In the genomic region with DNA sequence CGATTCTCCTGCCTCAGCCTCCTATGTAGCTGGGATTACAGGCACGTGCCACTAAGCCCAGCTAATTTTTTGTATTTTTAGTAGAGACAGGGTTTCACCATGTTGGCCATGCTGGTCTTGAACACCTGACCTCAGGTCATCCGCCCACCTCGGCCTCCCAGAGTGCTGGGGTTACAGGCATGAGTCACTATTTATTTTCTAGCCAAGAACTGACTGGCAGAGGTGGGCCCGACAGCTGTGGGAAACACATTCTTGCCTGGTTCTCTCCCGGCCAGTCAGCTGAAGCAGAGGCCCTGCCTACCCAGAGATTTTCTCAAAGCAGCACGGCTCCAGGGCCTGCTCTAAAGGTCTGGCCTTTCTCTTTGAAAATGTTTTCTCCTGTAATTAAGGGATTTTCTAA, we compare ENCODE assay signal across 1 cellular context.
TF ChIP-seq lines count a peak whose summit lies in the region.

No MANE protein-coding gene starts in this region.

TF ChIP-seq in SK-N-SH, 30 proteins besides CTCF, POLR2A, EP300 and RAD21 (continued from another document):
- TF ChIP-seq RCOR1 (IDR thresholded peaks at IDR 0.05; ENCODE audit: low read length) (no peak), CHD2 (IDR thresholded peaks at IDR 0.05; ENCODE audit: low read length, partially characterized antibody) (no peak), YY1 (IDR thresholded peaks at IDR 0.05; ENCODE audit: low read depth) (no peak), RFX5 (IDR thresholded peaks at IDR 0.05; ENCODE audit: low read length) (no peak), POLR2AphosphoS5 (IDR thresholded peaks at IDR 0.05; ENCODE audit: low read depth, low read length) (no peak), FOSL2 (IDR thresholded peaks at IDR 0.05; ENCODE audit: borderline replicate concordance, low read depth) (no peak), TEAD4 (IDR thresholded peaks at IDR 0.05; ENCODE audit: borderline replicate concordance, insufficient read depth) (no peak), SIN3A (IDR thresholded peaks at IDR 0.05; ENCODE audit: borderline replicate concordance, low read depth, low read length) (no peak)
- TF ChIP-seq, protein P1, sequence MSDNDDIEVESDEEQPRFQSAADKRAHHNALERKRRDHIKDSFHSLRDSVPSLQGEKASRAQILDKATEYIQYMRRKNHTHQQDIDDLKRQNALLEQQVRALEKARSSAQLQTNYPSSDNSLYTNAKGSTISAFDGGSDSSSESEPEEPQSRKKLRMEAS (IDR thresholded peaks at IDR 0.05; ENCODE audit: low read depth) = no peak
- TF ChIP-seq, protein P2, sequence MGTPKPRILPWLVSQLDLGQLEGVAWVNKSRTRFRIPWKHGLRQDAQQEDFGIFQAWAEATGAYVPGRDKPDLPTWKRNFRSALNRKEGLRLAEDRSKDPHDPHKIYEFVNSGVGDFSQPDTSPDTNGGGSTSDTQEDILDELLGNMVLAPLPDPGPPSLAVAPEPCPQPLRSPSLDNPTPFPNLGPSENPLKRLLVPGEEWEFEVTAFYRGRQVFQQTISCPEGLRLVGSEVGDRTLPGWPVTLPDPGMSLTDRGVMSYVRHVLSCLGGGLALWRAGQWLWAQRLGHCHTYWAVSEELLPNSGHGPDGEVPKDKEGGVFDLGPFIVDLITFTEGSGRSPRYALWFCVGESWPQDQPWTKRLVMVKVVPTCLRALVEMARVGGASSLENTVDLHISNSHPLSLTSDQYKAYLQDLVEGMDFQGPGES (IDR thresholded peaks at IDR 0.05; ENCODE audit: low read depth, low read length) = no peak
